30 cellular contexts compared by ENCODE assay signal in the genomic region with DNA sequence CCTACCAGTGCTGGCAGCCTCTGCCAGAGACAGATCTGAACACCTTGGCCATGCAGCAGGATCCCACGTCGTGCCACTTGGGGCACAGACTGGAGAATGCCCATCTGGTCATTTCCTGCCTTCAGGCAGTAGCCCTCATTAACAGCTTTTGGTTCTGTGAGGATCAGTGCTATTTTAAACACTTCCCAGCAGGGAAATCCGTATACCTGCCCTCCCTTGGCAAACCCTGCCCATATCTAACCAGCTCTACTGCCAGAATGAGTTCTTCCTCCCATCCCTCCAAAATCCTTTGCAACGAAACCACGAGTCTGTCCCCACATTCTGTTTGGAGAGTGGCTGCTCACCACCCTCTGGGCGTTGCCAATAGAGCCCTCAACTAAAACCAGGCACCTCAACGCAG.
"Had no signal": no experiment of that assay in that cellular context is flagged by ENCODE, and none has a peak within 500 bp of the region (broad histone marks: within the 10 kb centered on the region; RNA-seq: fewer than 3 reads in every experiment).

No MANE protein-coding gene starts in this region.

- DNase-seq: activated B cell treated with CpG ODN at 0.5 μM for 24 hours; activated CD4-positive, alpha-beta memory T cell treated with anti-CD3 and anti-CD28 coated beads for 36 hours; activated CD4-positive, alpha-beta T cell treated with anti-CD3 and anti-CD28 coated beads for 4 hours; activated CD4-positive, alpha-beta T cell treated with anti-CD3 and anti-CD28 coated beads, Interleukin-2, amount 10 ng/mL, durations not matched to agents 24 days and 14 days; activated CD4-positive, alpha-beta T cell treated with anti-CD3 and anti-CD28 coated beads, Interleukin-2, amount 50 U/mL, for 1 hour; activated CD4-positive, alpha-beta T cell treated with anti-CD3 and anti-CD28 coated beads, Interleukin-2, amount 50 U/mL, for 4 hours; activated CD4-positive, CD25-positive, alpha-beta regulatory T cell treated with anti-CD3 and anti-CD28 coated beads, Interleukin-2, amount 50 U/mL, for 72 hours; activated CD8-positive, alpha-beta memory T cell treated with anti-CD3 and anti-CD28 coated beads, Interleukin-2, amount 50 U/mL, for 4 hours; activated CD8-positive, alpha-beta T cell treated with anti-CD3 and anti-CD28 coated beads for 36 hours; activated effector memory CD4-positive, alpha-beta T cell treated with anti-CD3 and anti-CD28 coated beads, Interleukin-2, amount 50 U/mL, for 16 hours; activated gamma-delta T cell treated with Interleukin-2 at 50 U/mL for 16 hours; activated naive CD4-positive, alpha-beta T cell; activated naive CD4-positive, alpha-beta T cell treated with anti-CD3 and anti-CD28 coated beads for 36 hours; activated naive CD4-positive, alpha-beta T cell treated with anti-CD3 and anti-CD28 coated beads, Interleukin-2, amount 50 U/mL, for 16 hours; activated naive CD8-positive, alpha-beta T cell treated with anti-CD3 and anti-CD28 coated beads for 36 hours; activated T-cell treated with anti-CD3 and anti-CD28 coated beads for 4 hours; activated T-cell treated with anti-CD3 and anti-CD28 coated beads, Interleukin-2, amount 50 U/mL, for 1 hour; activated T-cell treated with anti-CD3 and anti-CD28 coated beads, Interleukin-2, amount 50 U/mL, for 4 hours; activated T-cell treated with anti-CD3 and anti-CD28 coated beads, Interleukin-2, amount 50 U/mL, for 72 hours; adrenal gland; amniotic stem cell; aorta; body of pancreas; brain microvascular endothelial cell; central memory CD4-positive, alpha-beta T cell; T-helper 1 cell; T-helper 2 cell; T-helper 9 cell had no signal

- ATAC-seq: activated CD8-positive, alpha-beta T cell treated with anti-CD3 and anti-CD28 coated beads for 36 hours; activated naive CD4-positive, alpha-beta T cell treated with anti-CD3 and anti-CD28 coated beads, Interleukin-2, amount 50 U/mL, for 72 hours; activated T-cell treated with anti-CD3 and anti-CD28 coated beads, Interleukin-2, amount 50 U/mL, for 4 hours; activated T-cell treated with anti-CD3 and anti-CD28 coated beads, Interleukin-2, amount 50 U/mL, for 72 hours; activated T-helper 17 cell treated with anti-CD3 and anti-CD28 coated beads, Interleukin-2, amount 50 U/mL, for 72 hours; body of pancreas had no signal
